In the genomic region with DNA sequence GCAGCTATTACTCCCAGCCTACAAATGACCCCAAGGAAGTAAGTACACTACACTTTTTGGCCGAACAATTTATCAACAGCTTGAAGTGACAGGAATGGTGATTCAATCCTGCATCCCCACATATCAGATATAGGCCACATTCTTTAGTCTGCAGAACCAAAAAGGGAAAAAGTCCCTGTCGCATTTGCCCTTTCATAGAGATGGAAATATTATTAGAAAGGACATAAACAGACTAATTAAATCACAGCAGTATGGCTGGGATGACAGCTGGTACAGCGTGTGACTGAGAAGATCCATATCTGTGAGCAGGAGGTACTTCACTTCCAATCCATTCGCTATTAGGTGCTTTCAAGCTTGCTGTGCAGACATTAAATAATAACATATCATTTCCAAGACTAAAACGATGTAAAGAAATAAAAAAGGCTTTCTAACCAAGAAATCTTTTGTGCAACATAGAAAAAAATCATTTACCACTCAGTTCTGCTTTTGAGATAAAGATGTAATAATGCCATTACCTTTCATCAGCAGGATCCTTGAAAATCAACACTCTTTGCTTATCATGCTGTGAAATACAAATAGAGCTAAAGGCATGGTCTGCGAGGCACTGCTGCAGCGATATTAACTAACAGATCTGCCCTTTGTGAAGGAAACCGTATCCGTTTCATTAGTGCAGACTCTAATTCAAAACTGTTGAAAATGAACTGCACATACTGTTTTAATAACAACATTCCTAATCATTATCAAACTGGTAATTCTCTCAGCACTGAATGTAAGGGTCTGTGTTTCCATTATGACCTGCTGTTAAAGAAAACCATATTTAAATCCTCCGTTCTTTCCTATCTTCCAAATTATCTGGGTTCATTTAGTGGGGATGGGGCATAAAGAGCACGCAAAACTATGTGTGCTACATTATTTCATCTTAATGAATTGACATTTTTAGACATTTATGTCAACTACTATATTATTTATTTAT, we compare ENCODE assay signal across 12 cellular contexts.
DNase-seq lines count a peak whose midpoint lies in the region; ATAC-seq and TF ChIP-seq lines count a peak whose summit lies in the region.
"Had no signal": no experiment of that assay in that cellular context is flagged by ENCODE, and none has a peak within 500 bp of the region (broad histone marks: within the 10 kb centered on the region; RNA-seq: fewer than 3 reads in every experiment).

No MANE protein-coding gene starts in this region.

- TF ChIP-seq POLR2A in erythroblast (IDR thresholded peaks at IDR 0.05; ENCODE audit: low read length): no peak
- TF ChIP-seq POLR2A in Peyer's patch (IDR thresholded peaks at IDR 0.05): no peak

- H3K36me3 ChIP-seq in Peyer's patch: no peaks in the 10 kb centered on the region

- DNase-seq in DMS 273 (lab: John Stamatoyannopoulos, UW; ENCODE audit: unreplicated experiment): peak; percentile 72
- DNase-seq in NCI-H1417 (lab: John Stamatoyannopoulos, UW): peak; percentile 28 to 99 (median 86)
- peak; percentile 94 for DNase-seq in NCI-H748 (lab: John Stamatoyannopoulos, UW; ENCODE audit: unreplicated experiment)
- peak; percentile 41 for DNase-seq in left kidney (ENCODE audit: low read depth, low spot score)
- no peak for DNase-seq in erythroblast (lab: John Stamatoyannopoulos, UW)
- no peak for DNase-seq in stimulated activated CD4-positive, alpha-beta T cell treated with anti-CD3 and anti-CD28 coated beads, Interleukin-4, amount 100 ng/mL, for 24 hours
- DNase-seq in Peyer's patch: no peak
- DNase-seq: activated CD8-positive, alpha-beta memory T cell treated with anti-CD3 and anti-CD28 coated beads, Interleukin-2, amount 10 ng/mL, durations not matched to agents 7 days and 5 days; MM.1S; trophoblast cell had no signal

- TF ChIP-seq CTCF in Peyer's patch (IDR thresholded peaks at IDR 0.05): no peak

- no peaks in the 10 kb centered on the region for H3K27me3 ChIP-seq in Peyer's patch

- no peak overlapping the region for H3K4me3 ChIP-seq in Peyer's patch

- H3K4me1 ChIP-seq in Peyer's patch: peaks cover 0 to 3% (median 1%) of the 10 kb centered on the region in 4 donors

- H3K9me3 ChIP-seq in Peyer's patch: no peaks in the 10 kb centered on the region

- no peak for ATAC-seq in esophagus mucosa
- ATAC-seq: activated CD8-positive, alpha-beta memory T cell treated with anti-CD3 and anti-CD28 coated beads, Interleukin-2, amount 10 ng/mL, durations not matched to agents 7 days and 5 days; WTC11 had no signal

- no peak overlapping the region for H3K27ac ChIP-seq in Peyer's patch

Comparison
In these comparisons a context has a peak if more than half of its experiments do, and no peak if none do; other contexts are left out.
1. DNase-seq: peak in DMS 273 (single experiment), NCI-H1417 (3 of 3), NCI-H748 (single experiment) and left kidney (single experiment); none in erythroblast (0 of 2), stimulated activated CD4-positive, alpha-beta T cell treated with anti-CD3 and anti-CD28 coated beads, Interleukin-4, amount 100 ng/mL, for 24 hours (single experiment) and Peyer's patch (0 of 3).